11 cellular contexts compared by ENCODE assay signal in genomic region chr17:32879143-32879542, GRCh38.
"Had no signal": no experiment of that assay in that cellular context is flagged by ENCODE, and none has a peak within 500 bp of the region (broad histone marks: within the 10 kb centered on the region; RNA-seq: fewer than 3 reads in every experiment).

No MANE protein-coding gene starts in this region.

- ATAC-seq: GM23338, HCT116 had no signal

- H3K36me3 ChIP-seq: HAP-1 had no signal

- H2AFZ ChIP-seq: GM23248, GM23338 had no signal

- H3K9ac ChIP-seq: GM23248 had no signal

- H3K4me2 ChIP-seq: GM23338 had no signal

- DNase-seq: GM23248, GOT3, H7, H9, HCEC 1CT, HFFc6 had no signal

- H3K9me3 ChIP-seq: HAP-1 had no signal

- FAIRE-seq: H1, H54 had no signal

- H3K4me3 ChIP-seq: GM23248, GM23338, HAP-1 had no signal
